ENCODE assay signal across 9 cellular contexts in genomic region chr12:25276199-25276937, GRCh38. TPM values are rescaled to one million over a fixed set of nuclear protein-coding genes. Genes with fewer than 3 reads are reported as not detected.
A peak's percentile ranks its signal among the peaks of the same experiment; 100 is the strongest.
DNase-seq lines count a peak whose midpoint lies in the region; ATAC-seq, FAIRE-seq and TF ChIP-seq lines count a peak whose summit lies in the region.
"Had no signal": no experiment of that assay in that cellular context is flagged by ENCODE, and none has a peak within 500 bp of the region (broad histone marks: within the 10 kb centered on the region; RNA-seq: fewer than 3 reads in every experiment).

No MANE protein-coding gene starts in this region.

- H3K4me1 ChIP-seq in A549: peaks cover 20% of the 10 kb centered on the region
- H3K4me1 ChIP-seq in Peyer's patch: no peaks in the 10 kb centered on the region
- no peaks in the 10 kb centered on the region for H3K4me1 ChIP-seq in uterus

- H3K4me3 ChIP-seq in A549: no peak overlapping the region
- no peak overlapping the region for H3K4me3 ChIP-seq in Peyer's patch
- H3K4me3 ChIP-seq in uterus: no peak overlapping the region

- WGBS in A549 (ENCODE audit: missing lambda C conversion rate): 25% methylated on average over 4 of the region's 4 CpGs

- no peak for TF ChIP-seq RAD21 in A549 (conservative IDR thresholded peaks at IDR 0.05 in 1 of 2, IDR thresholded peaks at IDR 0.05 in 1 of 2)

- peak; percentile 18 for FAIRE-seq in A549 (lab: Jason Lieb, UNC)
- FAIRE-seq: colon had no signal

- intact Hi-C loops in uterus (cut with DNase I; ENCODE audit: low total_unique reads) (no loop called here), Right ventricle myocardium superior (cut with DNase I) (no loop called here)

- peak overlapping the region; percentile 56 to 83 for H3K27ac ChIP-seq in A549
- peak overlapping the region in 1 of 4 donors; percentile 2 for H3K27ac ChIP-seq in Peyer's patch
- no peak overlapping the region for H3K27ac ChIP-seq in uterus

- CTCF ChIA-PET in A549 (lab: Yijun Ruan, JAX): interaction anchor here (1.4 to 1.5 kb wide), 2 partner anchors 26 to 111 kb away, joined by 3 read pairs; partner anchors contain the start of gene KRAS
- CTCF ChIA-PET in HEK293T (lab: Yijun Ruan, JAX): interaction anchor here (1.5 kb wide), 1 partner anchor 111 kb away, joined by 3 read pairs; no protein-coding TSS in a partner anchor

- no peaks in the 10 kb centered on the region for H3K9me3 ChIP-seq in A549
- H3K9me3 ChIP-seq in Peyer's patch: no peaks in the 10 kb centered on the region
- no peaks in the 10 kb centered on the region for H3K9me3 ChIP-seq in uterus

- TF ChIP-seq CTCF in A549 (IDR thresholded peaks at IDR 0.05) (no peak), Peyer's patch (IDR thresholded peaks at IDR 0.05) (no peak), uterus (IDR thresholded peaks at IDR 0.05) (no peak)

- H3K36me3 ChIP-seq in Peyer's patch: no peaks in the 10 kb centered on the region
- H3K36me3 ChIP-seq in uterus: no peaks in the 10 kb centered on the region

- H3K27me3 ChIP-seq in Peyer's patch: no peaks in the 10 kb centered on the region
- no peaks in the 10 kb centered on the region for H3K27me3 ChIP-seq in uterus

- POLR2A ChIA-PET in A549 (lab: Yijun Ruan, JAX) (interaction anchor here (1.3 to 1.6 kb wide), 2 partner anchors 26 to 111 kb away, joined by 4 to 8 read pairs; partner anchors contain the start of gene KRAS), HEK293T (lab: Yijun Ruan, JAX) (interaction anchor here (1.2 kb wide), 2 partner anchors 23 to 48 kb away, joined by 3 to 4 read pairs; no protein-coding TSS in a partner anchor)

- TF ChIP-seq POLR2A in A549 (IDR thresholded peaks at IDR 0.05; ENCODE audit: low read length) (no peak), Peyer's patch (IDR thresholded peaks at IDR 0.05) (no peak), uterus (IDR thresholded peaks at IDR 0.05) (no peak)

- peak; percentile 93 for ATAC-seq in A549
- no peak for ATAC-seq in Right ventricle myocardium superior (ENCODE audit: poor library complexity)
- no peak for ATAC-seq in HG03108 (IDR thresholded peaks at IDR 0.05; ENCODE audit: unreplicated experiment)

- DNase-seq in A549 (ENCODE audit: low read depth in 1 of 2, low spot score in 1 of 2) (peak; percentile 43 to 88), HEK293T (ENCODE audit: extremely low spot score) (peak; percentile 33), Peyer's patch (peak in 2 of 3 donors; percentile 59 to 76), amniotic epithelial cell (ENCODE audit: low read depth) (peak; percentile 94), non-pigmented ciliary epithelial cell (ENCODE audit: low read depth) (peak; percentile 87), uterus (peak; percentile 27 to 32), Right ventricle myocardium superior (no peak)

- H3K4me2 ChIP-seq in A549: peak overlapping the region; percentile 52

- TF ChIP-seq EP300 in A549 (IDR thresholded peaks at IDR 0.05): no peak

TF ChIP-seq in A549, 52 proteins besides CTCF, POLR2A, EP300 and RAD21 (continues in another document):
- TF ChIP-seq, protein P1, sequence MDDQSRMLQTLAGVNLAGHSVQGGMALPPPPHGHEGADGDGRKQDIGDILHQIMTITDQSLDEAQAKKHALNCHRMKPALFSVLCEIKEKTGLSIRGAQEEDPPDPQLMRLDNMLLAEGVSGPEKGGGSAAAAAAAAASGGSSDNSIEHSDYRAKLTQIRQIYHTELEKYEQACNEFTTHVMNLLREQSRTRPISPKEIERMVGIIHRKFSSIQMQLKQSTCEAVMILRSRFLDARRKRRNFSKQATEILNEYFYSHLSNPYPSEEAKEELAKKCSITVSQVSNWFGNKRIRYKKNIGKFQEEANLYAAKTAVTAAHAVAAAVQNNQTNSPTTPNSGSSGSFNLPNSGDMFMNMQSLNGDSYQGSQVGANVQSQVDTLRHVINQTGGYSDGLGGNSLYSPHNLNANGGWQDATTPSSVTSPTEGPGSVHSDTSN (IDR thresholded peaks at IDR 0.05): no peak
- 0 out of 2 replicates have a peak, but pooled peaks have one; percentile 37 for TF ChIP-seq HOXB13 (CRISPR knock-in tag; IDR thresholded peaks at IDR 0.05; ENCODE audit: low read depth)
- 0 out of 2 replicates have a peak, but pooled peaks have one; percentile 47 for TF ChIP-seq EHF (CRISPR knock-in tag; IDR thresholded peaks at IDR 0.05)
- peak; percentile 74 for TF ChIP-seq NFE2L2 (conservative IDR thresholded peaks at IDR 0.05; ENCODE audit: low read length)
- TF ChIP-seq, protein P2, sequence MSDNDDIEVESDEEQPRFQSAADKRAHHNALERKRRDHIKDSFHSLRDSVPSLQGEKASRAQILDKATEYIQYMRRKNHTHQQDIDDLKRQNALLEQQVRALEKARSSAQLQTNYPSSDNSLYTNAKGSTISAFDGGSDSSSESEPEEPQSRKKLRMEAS (IDR thresholded peaks at IDR 0.05): 0 out of 2 replicates have a peak, but pooled peaks have one; percentile 25
- TF ChIP-seq FOSB (CRISPR knock-in tag; IDR thresholded peaks at IDR 0.05): no peak
- 0 out of 2 replicates have a peak, but pooled peaks have one; percentile 56 for TF ChIP-seq ZSCAN20 (CRISPR knock-in tag; IDR thresholded peaks at IDR 0.05)
- TF ChIP-seq FOSL2 (IDR thresholded peaks at IDR 0.05): no peak
- TF ChIP-seq FOSL2 (CRISPR knock-in tag; IDR thresholded peaks at IDR 0.05): peak; percentile 64

TF ChIP-seq in HEK293T, 16 proteins besides CTCF, POLR2A, EP300 and RAD21:
- no peak for TF ChIP-seq SUZ12 (IDR thresholded peaks at IDR 0.05)
- no peak for TF ChIP-seq FOXK2 (IDR thresholded peaks at IDR 0.05)
- no peak for TF ChIP-seq FOXM1 (IDR thresholded peaks at IDR 0.05; ENCODE audit: borderline replicate concordance)
- TF ChIP-seq ELF4 (IDR thresholded peaks at IDR 0.05): no peak
- TF ChIP-seq CTBP1 (IDR thresholded peaks at IDR 0.05; ENCODE audit: borderline replicate concordance): no peak
- TF ChIP-seq BHLHE40 (IDR thresholded peaks at IDR 0.05; ENCODE audit: borderline replicate concordance): no peak
- TF ChIP-seq HDGF (IDR thresholded peaks at IDR 0.05; ENCODE audit: borderline replicate concordance): no peak
- no peak for TF ChIP-seq FOXA1 (IDR thresholded peaks at IDR 0.05)
- no peak for TF ChIP-seq L3MBTL2 (conservative IDR thresholded peaks at IDR 0.05)
- TF ChIP-seq SP1 (IDR thresholded peaks at IDR 0.05): no peak
- TF ChIP-seq TARDBP (IDR thresholded peaks at IDR 0.05): no peak

RNA-seq across cellular contexts. Expression of gene KRAS, which starts 25.6 kb away (rescaled TPM):
- polyA plus RNA-seq in A549 (2011; rRNA removed) (29.2 and 38.4 TPM in 2 replicates), A549 (2017; fragmentation: RNase III; extraction: RNeasy Plus Mini Kit Qiagen cat#74134 plus additional on column Dnase treatment) (16.4 to 17.4 TPM (median 16.5 TPM) in 3 replicates)
- 7.3 and 8.8 TPM in 2 replicates for polyA plus RNA-seq in A549 (2012; cell fraction: cytosol; rRNA removed)
- polyA plus RNA-seq in A549 (2012; cell fraction: nucleus; rRNA removed): 3.2 and 6.5 TPM in 2 replicates
- 11.8 and 13.9 TPM in 2 replicates for polyA minus RNA-seq in A549 (2011; rRNA and poly(A)+ RNA removed)
- total RNA-seq in Peyer's patch (10 to 100 TPM; 17.3 to 27.8 (median 23.2) TPM), uterus (10 to 100 TPM in 3 of 4 donors, 1 to 10 TPM in 1; 4.6 to 39.5 (median 23.8) TPM), Right ventricle myocardium superior (9.7 TPM)

Comparison
In these comparisons a context has a peak if more than half of its experiments do, and no peak if none do; other contexts are left out.
1. ATAC-seq: peak in A549 (2 of 2); none in Right ventricle myocardium superior (single experiment) and HG03108 (single experiment).
2. H3K27ac ChIP-seq: peak in A549 (2 of 2); none in uterus (0 of 2).